Comparison of ENCODE assay signal across 8 cellular contexts in genomic region chr12:46523863-46524770, GRCh38.
DNase-seq lines count a peak whose midpoint lies in the region; ATAC-seq and TF ChIP-seq lines count a peak whose summit lies in the region.

No MANE protein-coding gene starts in this region.

- peak overlapping the region; percentile 95 for H3K27ac Mint-ChIP-seq in activated naive CD4-positive, alpha-beta T cell treated with anti-CD3 and anti-CD28 coated beads, Interleukin-2, amount 10 ng/mL, durations not matched to agents 7 days and 5 days

- H3K27me3 Mint-ChIP-seq in activated naive CD4-positive, alpha-beta T cell treated with anti-CD3 and anti-CD28 coated beads, Interleukin-2, amount 10 ng/mL, durations not matched to agents 7 days and 5 days = no peaks in the 10 kb centered on the region

- intact Hi-C loops in stomach (cut with DNase I; ENCODE audit: low total_unique reads) = no loop called here
- intact Hi-C loops in OCI-LY7 (cut with micrococcal nuclease; ENCODE audit: unreplicated experiment) = loop anchor here (10.0 kb wide), 1 partner anchor 361 kb away; no protein-coding TSS in a partner anchor

- H3K4me2 ChIP-seq in OCI-LY7 (ENCODE audit: low read length) = no peak overlapping the region

- POLR2A ChIA-PET in OCI-LY7 (lab: Charles Lee) = interaction anchor here (1.5 kb wide), 1 partner anchor 13 kb away, joined by 4 read pairs; no protein-coding TSS in a partner anchor

- BruUV-seq in OCI-LY7 (replicated peaks; lab: Mats Ljungman, UMichigan) = no TSS peak

- DNase-seq in AG09309 (ENCODE audit: low read depth) (peak; percentile 80), M059J (ENCODE audit: low read depth) (peak; percentile 99), left kidney (ENCODE audit: low read depth, low spot score) (peak; percentile 24), stomach (no peak), OCI-LY7 (ENCODE audit: low spot score) (no peak)
- peak; percentile 74 for DNase-seq in activated naive CD4-positive, alpha-beta T cell treated with anti-CD3 and anti-CD28 coated beads, Interleukin-2, amount 10 ng/mL, durations not matched to agents 7 days and 5 days

- no peak for TF ChIP-seq POLR2A in stomach (IDR thresholded peaks at IDR 0.05)

- peaks cover 9 to 38% (median 25%) of the 10 kb centered on the region in 4 donors for H3K4me1 ChIP-seq in stomach
- H3K4me1 ChIP-seq in OCI-LY7 (ENCODE audit: insufficient read depth, low read length, poor library complexity, severe bottlenecking) = no peaks in the 10 kb centered on the region

- H4K20me1 ChIP-seq in OCI-LY7 (ENCODE audit: insufficient read depth, low read length) = no peaks in the 10 kb centered on the region

- H3K36me3 ChIP-seq in stomach (no peaks in the 10 kb centered on the region), OCI-LY7 (ENCODE audit: insufficient read depth, low read length) (no peaks in the 10 kb centered on the region)

- ATAC-seq in GM21528 (IDR thresholded peaks at IDR 0.05; ENCODE audit: low FRiP score, unreplicated experiment) = no peak
- no peak for ATAC-seq in HG02588 (IDR thresholded peaks at IDR 0.05; ENCODE audit: unreplicated experiment)

- H3K4me3 Mint-ChIP-seq in activated naive CD4-positive, alpha-beta T cell treated with anti-CD3 and anti-CD28 coated beads, Interleukin-2, amount 10 ng/mL, durations not matched to agents 7 days and 5 days = peak overlapping the region; percentile 57

- CTCF ChIA-PET in activated naive CD4-positive, alpha-beta T cell treated with anti-CD3 and anti-CD28 coated beads, Interleukin-2, amount 10 ng/mL, durations not matched to agents 7 days and 5 days (lab: Charles Lee) = interaction anchor here (0.8 to 2.4 kb wide), 10 partner anchors 12 to 167 kb away, joined by 3 to 12 read pairs (median 4); no protein-coding TSS in a partner anchor
- CTCF ChIA-PET in OCI-LY7 (lab: Charles Lee; ENCODE audit: unreplicated experiment) = no interaction called here

- H3K36me3 Mint-ChIP-seq in activated naive CD4-positive, alpha-beta T cell treated with anti-CD3 and anti-CD28 coated beads, Interleukin-2, amount 10 ng/mL, durations not matched to agents 7 days and 5 days = peaks cover 32% of the 10 kb centered on the region

- no peaks in the 10 kb centered on the region for H3K27me3 ChIP-seq in stomach

- 44 to 56% (median 50%) methylated on average over 10 of the region's 10 CpGs for WGBS in stomach, 5 donors

- no peak overlapping the region for H2AFZ ChIP-seq in OCI-LY7 (ENCODE audit: low read length)

- peak overlapping the region; percentile 6 for H3K4me3 ChIP-seq in AG09309 (ENCODE audit: control insufficient read depth, low read depth, low read length)
- H3K4me3 ChIP-seq in stomach = no peak overlapping the region
- no peak overlapping the region for H3K4me3 ChIP-seq in OCI-LY7 (ENCODE audit: low read depth, low read length, poor library complexity, severe bottlenecking)

- peak overlapping the region; percentile 14 to 78 (median 61) for H3K27ac ChIP-seq in stomach
- H3K27ac ChIP-seq in OCI-LY7 (ENCODE audit: low read depth, low read length, poor library complexity, severe bottlenecking) = no peak overlapping the region

- peaks cover 57% of the 10 kb centered on the region for H3K4me1 Mint-ChIP-seq in activated naive CD4-positive, alpha-beta T cell treated with anti-CD3 and anti-CD28 coated beads, Interleukin-2, amount 10 ng/mL, durations not matched to agents 7 days and 5 days

- H3K9me3 ChIP-seq in stomach (no peaks in the 10 kb centered on the region), OCI-LY7 (ENCODE audit: low read length) (no peaks in the 10 kb centered on the region)

- H3K9me3 Mint-ChIP-seq in activated naive CD4-positive, alpha-beta T cell treated with anti-CD3 and anti-CD28 coated beads, Interleukin-2, amount 10 ng/mL, durations not matched to agents 7 days and 5 days = peaks cover 11% of the 10 kb centered on the region

- TF ChIP-seq EP300 in stomach (IDR thresholded peaks at IDR 0.05) = no peak

- TF ChIP-seq CTCF in AG09309 (IDR thresholded peaks at IDR 0.05; ENCODE audit: control insufficient read depth, insufficient read depth, low read depth, low read length, missing control alignments) (no peak), stomach (IDR thresholded peaks at IDR 0.05) (no peak), OCI-LY7 (conservative IDR thresholded peaks at IDR 0.05; ENCODE audit: low read length) (no peak)

- H3K79me2 ChIP-seq in OCI-LY7 (ENCODE audit: insufficient read depth, low read depth, low read length) = no peaks in the 10 kb centered on the region

- no peaks in the 10 kb centered on the region; the same call in 1 of the 2 replicates for H3K9me2 ChIP-seq in OCI-LY7 (ENCODE audit: insufficient read depth, low read length)

Comparison
In these comparisons a context has a peak if more than half of its experiments do, and no peak if none do; other contexts are left out.
1. DNase-seq: peak in AG09309 (single experiment), M059J (single experiment), activated naive CD4-positive, alpha-beta T cell treated with anti-CD3 and anti-CD28 coated beads, Interleukin-2, amount 10 ng/mL, durations not matched to agents 7 days and 5 days (single experiment) and left kidney (single experiment); none in stomach (single experiment) and OCI-LY7 (single experiment).